In genomic region chr9:36818965-36819870, GRCh38 we compare ENCODE assay signal across 10 cellular contexts.
DNase-seq lines count a peak whose midpoint lies in the region; ATAC-seq and TF ChIP-seq lines count a peak whose summit lies in the region.
"Had no signal": no experiment of that assay in that cellular context is flagged by ENCODE, and none has a peak within 500 bp of the region (broad histone marks: within the 10 kb centered on the region; RNA-seq: fewer than 3 reads in every experiment).

No MANE protein-coding gene starts in this region.

- H3K79me2 ChIP-seq in mesendoderm (ENCODE audit: control insufficient read depth, insufficient read depth, low read length), result no peaks in the 10 kb centered on the region

- H2BK120ac ChIP-seq in mesendoderm (ENCODE audit: low read depth, low read length), result no peak overlapping the region

- WGBS in mesendoderm (ENCODE audit: extremely low coverage, insufficient coverage, low lambda C conversion rate), result no CpG with 5 or more reads among the region's 35 CpGs
- 18% methylated on average over 25 of the region's 35 CpGs for WGBS in suprapubic skin

- H3K9ac ChIP-seq in duodenal mucosa (ENCODE audit: low read depth in 1 of 2, low read length in 2 of 2) (no peak overlapping the region), mesendoderm (ENCODE audit: low read length) (peak overlapping the region; percentile 51)

- H3K4ac ChIP-seq in mesendoderm (ENCODE audit: low read depth, low read length), result no peak overlapping the region

- peak overlapping the region; percentile 76 for H3K23ac ChIP-seq in mesendoderm (ENCODE audit: low read length)

- TF ChIP-seq CTCF in suprapubic skin (IDR thresholded peaks at IDR 0.05), result no peak

- H3K4me3 ChIP-seq in duodenal mucosa (ENCODE audit: low read depth in 1 of 2, low read length in 2 of 2) (peak overlapping the region; percentile 40 to 51), mesendoderm (ENCODE audit: low read length) (no peak overlapping the region), suprapubic skin (peak overlapping the region; percentile 30)

- H4K5ac ChIP-seq in mesendoderm (ENCODE audit: low read length), result no peak overlapping the region

- H3K4me2 ChIP-seq in mesendoderm (ENCODE audit: low read length), result peak overlapping the region; percentile 51

- H2AK5ac ChIP-seq in mesendoderm (ENCODE audit: low read length), result no peak overlapping the region

- peak overlapping the region; percentile 81 for H3K56ac ChIP-seq in mesendoderm (ENCODE audit: low read length)

- DNase-seq in NCI-H510A treated with DMSO at 0.1 percent for 48 hours (lab: John Stamatoyannopoulos, UW) (peak; percentile 1), NCI-H510A (lab: John Stamatoyannopoulos, UW) (no peak), mesendoderm (peak; percentile 62), suprapubic skin (ENCODE audit: low spot score in 2 of 2) (no peak), NCI-H2081 (lab: John Stamatoyannopoulos, UW) (no peak), DMS114 treated with DMSO at 0.1 percent for 48 hours (lab: John Stamatoyannopoulos, UW; ENCODE audit: unreplicated experiment) (no peak)
- DNase-seq: activated CD8-positive, alpha-beta memory T cell treated with anti-CD3 and anti-CD28 coated beads, Interleukin-2, amount 10 ng/mL, durations not matched to agents 7 days and 5 days; MV-4-11 had no signal

- H3K4me1 ChIP-seq in duodenal mucosa (ENCODE audit: control insufficient read depth in 1 of 2, insufficient read depth in 2 of 2, low read length in 2 of 2) (no peaks in the 10 kb centered on the region), mesendoderm (ENCODE audit: control insufficient read depth, low read depth, low read length) (peaks cover 6% of the 10 kb centered on the region), suprapubic skin (peaks cover 15% of the 10 kb centered on the region)

- no peak overlapping the region for H3K18ac ChIP-seq in mesendoderm (ENCODE audit: low read length)

- H3K9me3 ChIP-seq in duodenal mucosa (ENCODE audit: control insufficient read depth in 1 of 2, low read length in 2 of 2), result no peaks in the 10 kb centered on the region
- H3K9me3 ChIP-seq in suprapubic skin, result no peaks in the 10 kb centered on the region

- H3K36me3 ChIP-seq in duodenal mucosa (ENCODE audit: control insufficient read depth in 1 of 2, insufficient read depth in 2 of 2, low read length in 2 of 2), result no peaks in the 10 kb centered on the region
- H3K36me3 ChIP-seq in mesendoderm (ENCODE audit: control insufficient read depth, insufficient read depth, low read length), result no peaks in the 10 kb centered on the region
- H3K36me3 ChIP-seq in suprapubic skin, result no peaks in the 10 kb centered on the region

- H3K27me3 ChIP-seq in duodenal mucosa (ENCODE audit: control insufficient read depth in 1 of 2, insufficient read depth in 2 of 2, low read length in 2 of 2) (peaks cover 14 to 15% of the 10 kb centered on the region in 2 donors), mesendoderm (ENCODE audit: insufficient read depth, low read length, poor library complexity) (no peaks in the 10 kb centered on the region), suprapubic skin (peaks cover 38% of the 10 kb centered on the region)

- TF ChIP-seq EP300 in suprapubic skin (IDR thresholded peaks at IDR 0.05), result no peak

- H2BK5ac ChIP-seq in mesendoderm (ENCODE audit: low read length), result no peak overlapping the region

- no peak for ATAC-seq in GM18909 (IDR thresholded peaks at IDR 0.05; ENCODE audit: poor library complexity, unreplicated experiment)
- ATAC-seq: activated CD8-positive, alpha-beta memory T cell treated with anti-CD3 and anti-CD28 coated beads, Interleukin-2, amount 10 ng/mL, durations not matched to agents 7 days and 5 days had no signal

- H2BK15ac ChIP-seq in mesendoderm (replicated peaks; ENCODE audit: low read depth), result no peak overlapping the region

- H3K79me1 ChIP-seq in mesendoderm (ENCODE audit: low read length), result no peaks in the 10 kb centered on the region

- no peak for TF ChIP-seq POLR2A in suprapubic skin (IDR thresholded peaks at IDR 0.05)

- H3K27ac ChIP-seq in duodenal mucosa (ENCODE audit: low read depth, low read length), result no peak overlapping the region
- H3K27ac ChIP-seq in mesendoderm (ENCODE audit: low read depth, low read length), result no peak overlapping the region
- no peak overlapping the region for H3K27ac ChIP-seq in suprapubic skin

- no peak overlapping the region for H4K8ac ChIP-seq in mesendoderm (ENCODE audit: low read depth, low read length)

Comparison
In these comparisons a context has a peak if more than half of its experiments do, and no peak if none do; other contexts are left out.
1. DNase-seq: peak in NCI-H510A treated with DMSO at 0.1 percent for 48 hours (single experiment) and mesendoderm (single experiment); none in NCI-H510A (single experiment), suprapubic skin (0 of 2), NCI-H2081 (0 of 2) and DMS114 treated with DMSO at 0.1 percent for 48 hours (single experiment).